ENCODE assay signal across 25 cellular contexts in genomic region chr14:87286826-87287225, GRCh38.
DNase-seq lines count a peak whose midpoint lies in the region; ATAC-seq, FAIRE-seq and TF ChIP-seq lines count a peak whose summit lies in the region.
"Had no signal": no experiment of that assay in that cellular context is flagged by ENCODE, and none has a peak within 500 bp of the region (broad histone marks: within the 10 kb centered on the region; RNA-seq: fewer than 3 reads in every experiment).

No MANE protein-coding gene starts in this region.

- peaks cover 4% of the 10 kb centered on the region for H3K4me1 ChIP-seq in RWPE2 (ENCODE audit: insufficient read depth, poor library complexity, severe bottlenecking)
- H3K4me1 ChIP-seq in keratinocyte (ENCODE audit: control insufficient read depth, extremely low read depth, insufficient read depth, low read length) = peaks cover 19% of the 10 kb centered on the region
- H3K4me1 ChIP-seq: BE2C, BLaER1 had no signal

- peaks cover 15% of the 10 kb centered on the region for H3K9me3 Mint-ChIP-seq in activated T-cell treated with anti-CD3 and anti-CD28 coated beads, Interleukin-2, amount 50 U/mL, for 4 hours

- DNase-seq in RWPE2 (ENCODE audit: low spot score) (no peak), epithelial cell of esophagus (ENCODE audit: low read depth) (peak; percentile 10), keratinocyte (ENCODE audit: low read depth, low spot score) (peak; percentile 26), foreskin fibroblast (no peak)
- no peak for DNase-seq in activated T-cell treated with anti-CD3 and anti-CD28 coated beads, Interleukin-2, amount 50 U/mL, for 4 hours
- DNase-seq: 8988T; ACHN; BE2C; C1 segment of cervical spinal cord; CD4-positive, alpha-beta memory T cell; CD4-positive, CD25-positive, alpha-beta regulatory T cell; CD8-positive, alpha-beta memory T cell; COR-L47; DMS 273 treated with DMSO at 0.1 percent for 48 hours; DMS153; DMS79; DND-41; EL; GDM1 had no signal

- H3K9ac ChIP-seq in keratinocyte (ENCODE audit: control insufficient read depth, extremely low read depth, insufficient read depth, low read length) = no peak overlapping the region
- H3K9ac ChIP-seq: BLaER1 had no signal

- no peak for FAIRE-seq in keratinocyte (lab: Jason Lieb, UNC)
- FAIRE-seq: A204.1, GM12878, GM12892, GM18507 had no signal

- no peak overlapping the region for H3K4me3 ChIP-seq in RWPE2 (ENCODE audit: severe bottlenecking)
- H3K4me3 ChIP-seq in epithelial cell of esophagus (ENCODE audit: low read length) = no peak overlapping the region
- H3K4me3 ChIP-seq in keratinocyte (ENCODE audit: control insufficient read depth in 2 of 3, extremely low read depth in 1 of 3, insufficient read depth in 2 of 3, low read depth in 1 of 3, low read length in 3 of 3) = peak overlapping the region in 1 of 3 experiments; percentile 26
- no peak overlapping the region for H3K4me3 ChIP-seq in foreskin fibroblast (ENCODE audit: low read depth in 1 of 2, low read length in 2 of 2)
- H3K4me3 ChIP-seq: BLaER1, GM12878 had no signal

- no peaks in the 10 kb centered on the region for H3K36me3 Mint-ChIP-seq in activated T-cell treated with anti-CD3 and anti-CD28 coated beads, Interleukin-2, amount 50 U/mL, for 4 hours (ENCODE audit: insufficient read depth)
- H3K36me3 Mint-ChIP-seq: CD14-positive monocyte; CD4-positive, alpha-beta memory T cell; CD4-positive, CD25-positive, alpha-beta regulatory T cell; CD8-positive, alpha-beta memory T cell had no signal

- H4K20me1 ChIP-seq in keratinocyte (ENCODE audit: control insufficient read depth, extremely low read depth, insufficient read depth, low read length) = no peaks in the 10 kb centered on the region
- H4K20me1 ChIP-seq: BLaER1 had no signal

- no peak overlapping the region for H3K27ac ChIP-seq in RWPE2 (ENCODE audit: poor library complexity, severe bottlenecking)
- H3K27ac ChIP-seq in keratinocyte (ENCODE audit: control insufficient read depth, insufficient read depth, low read length) = peak overlapping the region; percentile 37
- H3K27ac ChIP-seq: BLaER1 had no signal

- H3K9me3 ChIP-seq in RWPE2 (ENCODE audit: severe bottlenecking) (no peaks in the 10 kb centered on the region), keratinocyte (ENCODE audit: control insufficient read depth, low read depth, low read length) (no peaks in the 10 kb centered on the region)
- H3K9me3 ChIP-seq: BE2C, BLaER1 had no signal

- no peaks in the 10 kb centered on the region for H3K27me3 Mint-ChIP-seq in activated T-cell treated with anti-CD3 and anti-CD28 coated beads, Interleukin-2, amount 50 U/mL, for 4 hours (ENCODE audit: low read depth)
- H3K27me3 Mint-ChIP-seq: CD4-positive, alpha-beta memory T cell; CD4-positive, CD25-positive, alpha-beta regulatory T cell; CD8-positive, alpha-beta memory T cell had no signal

- H3K27me3 ChIP-seq in RWPE2 (ENCODE audit: insufficient read depth, poor library complexity, severe bottlenecking) (no peaks in the 10 kb centered on the region), keratinocyte (ENCODE audit: control insufficient read depth, extremely low read depth, insufficient read depth, low read length) (no peaks in the 10 kb centered on the region)
- H3K27me3 ChIP-seq: BE2C, BLaER1 had no signal

- no peaks in the 10 kb centered on the region for H3K36me3 ChIP-seq in RWPE2 (ENCODE audit: low read depth)
- no peaks in the 10 kb centered on the region for H3K36me3 ChIP-seq in keratinocyte (ENCODE audit: control insufficient read depth in 2 of 2, extremely low read depth in 1 of 2, insufficient read depth in 2 of 2, low read length in 2 of 2)
- H3K36me3 ChIP-seq: BE2C, BLaER1 had no signal

- H3K79me2 ChIP-seq in keratinocyte (ENCODE audit: control insufficient read depth, insufficient read depth, low read length) = no peaks in the 10 kb centered on the region

- H3K4me3 Mint-ChIP-seq in activated T-cell treated with anti-CD3 and anti-CD28 coated beads, Interleukin-2, amount 50 U/mL, for 4 hours = no peak overlapping the region
- H3K4me3 Mint-ChIP-seq: CD14-positive monocyte; CD4-positive, alpha-beta memory T cell; CD4-positive, CD25-positive, alpha-beta regulatory T cell; CD8-positive, alpha-beta memory T cell had no signal

- no peaks in the 10 kb centered on the region for H3K4me1 Mint-ChIP-seq in activated T-cell treated with anti-CD3 and anti-CD28 coated beads, Interleukin-2, amount 50 U/mL, for 4 hours (ENCODE audit: low read depth)
- H3K4me1 Mint-ChIP-seq: CD14-positive monocyte; CD4-positive, alpha-beta memory T cell; CD4-positive, CD25-positive, alpha-beta regulatory T cell; CD8-positive, alpha-beta memory T cell had no signal

- dilution Hi-C loops in keratinocyte (cut with MboI; ENCODE audit: extremely low pct_ligation_motif_present, low sequenced_read_pairs) = no loop called here

- H3K4me2 ChIP-seq in keratinocyte (ENCODE audit: control insufficient read depth, extremely low read depth, insufficient read depth, low read depth, low read length) = peak overlapping the region; percentile 7
- H3K4me2 ChIP-seq: BLaER1 had no signal

- no peak overlapping the region for H2AFZ ChIP-seq in keratinocyte (ENCODE audit: control insufficient read depth, low read length)

- TF ChIP-seq CTCF in RWPE2 (IDR thresholded peaks at IDR 0.05; ENCODE audit: poor library complexity, severe bottlenecking) (no peak), epithelial cell of esophagus (IDR thresholded peaks at IDR 0.05; ENCODE audit: insufficient read depth, low read depth, low read length, missing control alignments) (no peak), keratinocyte (optimal IDR thresholded peaks at IDR 0.05 in 1 of 3, IDR thresholded peaks at IDR 0.05 in 1 of 3, conservative IDR thresholded peaks at IDR 0.05 in 1 of 3; ENCODE audit: extremely low read depth in 1 of 3, insufficient read depth in 2 of 3, low read length in 3 of 3) (no peak), foreskin fibroblast (IDR thresholded peaks at IDR 0.05; ENCODE audit: low read depth, low read length) (no peak)

- ATAC-seq in RWPE2 (ENCODE audit: low read depth) = peak; percentile 54; the same call in 1 of the 3 replicates
- no peak for ATAC-seq in activated T-cell treated with anti-CD3 and anti-CD28 coated beads, Interleukin-2, amount 50 U/mL, for 4 hours
- ATAC-seq: GM12878 had no signal

- H3K9me1 ChIP-seq in keratinocyte (ENCODE audit: control insufficient read depth, extremely low read depth, insufficient read depth, low read length) = no peaks in the 10 kb centered on the region

Comparison
In these comparisons a context has a peak if more than half of its experiments do, and no peak if none do; other contexts are left out.
1. DNase-seq: peak in epithelial cell of esophagus (single experiment) and keratinocyte (single experiment); none in RWPE2 (single experiment), activated T-cell treated with anti-CD3 and anti-CD28 coated beads, Interleukin-2, amount 50 U/mL, for 4 hours (single experiment) and foreskin fibroblast (0 of 2).